In genomic region chr16:27326251-27326650, GRCh38 we compare ENCODE assay signal across 1 cellular context.
TF ChIP-seq lines count a peak whose summit lies in the region.

No MANE protein-coding gene starts in this region.

TF ChIP-seq in H1, 55 proteins besides CTCF, POLR2A, EP300 and RAD21:
- no peak for TF ChIP-seq POLR2AphosphoS5 (IDR thresholded peaks at IDR 0.05; ENCODE audit: low read depth, low read length)
- TF ChIP-seq MAX (IDR thresholded peaks at IDR 0.05): no peak
- TF ChIP-seq CBX8 (IDR thresholded peaks at IDR 0.05; ENCODE audit: borderline replicate concordance, low read depth, low read length): no peak
- TF ChIP-seq ASH2L (IDR thresholded peaks at IDR 0.05; ENCODE audit: low read length): no peak
TF ChIP-seq in H1: peak in this region for 0.
